Comparison of ENCODE assay signal across 1 cellular context in genomic region chr7:54782314-54782713, GRCh38.
TF ChIP-seq lines count a peak whose summit lies in the region.

No MANE protein-coding gene starts in this region.

TF ChIP-seq in GM23338, 12 proteins besides CTCF, POLR2A, EP300 and RAD21 (continued from another document):
- TF ChIP-seq ZNF462 (CRISPR knock-in tag; IDR thresholded peaks at IDR 0.05): no peak
- no peak for TF ChIP-seq NANOG (IDR thresholded peaks at IDR 0.05; ENCODE audit: borderline replicate concordance)
- TF ChIP-seq EZH2phosphoT487 (IDR thresholded peaks at IDR 0.05; ENCODE audit: unreplicated experiment): no peak
- no peak for TF ChIP-seq STAT1 (IDR thresholded peaks at IDR 0.05; ENCODE audit: unreplicated experiment)
- no peak for TF ChIP-seq ETS1 (IDR thresholded peaks at IDR 0.05)
- no peak for TF ChIP-seq JUNB (IDR thresholded peaks at IDR 0.05; ENCODE audit: unreplicated experiment)
- TF ChIP-seq CREB1 (CRISPR knock-in tag; IDR thresholded peaks at IDR 0.05; ENCODE audit: low read depth): no peak
- TF ChIP-seq, protein P1, sequence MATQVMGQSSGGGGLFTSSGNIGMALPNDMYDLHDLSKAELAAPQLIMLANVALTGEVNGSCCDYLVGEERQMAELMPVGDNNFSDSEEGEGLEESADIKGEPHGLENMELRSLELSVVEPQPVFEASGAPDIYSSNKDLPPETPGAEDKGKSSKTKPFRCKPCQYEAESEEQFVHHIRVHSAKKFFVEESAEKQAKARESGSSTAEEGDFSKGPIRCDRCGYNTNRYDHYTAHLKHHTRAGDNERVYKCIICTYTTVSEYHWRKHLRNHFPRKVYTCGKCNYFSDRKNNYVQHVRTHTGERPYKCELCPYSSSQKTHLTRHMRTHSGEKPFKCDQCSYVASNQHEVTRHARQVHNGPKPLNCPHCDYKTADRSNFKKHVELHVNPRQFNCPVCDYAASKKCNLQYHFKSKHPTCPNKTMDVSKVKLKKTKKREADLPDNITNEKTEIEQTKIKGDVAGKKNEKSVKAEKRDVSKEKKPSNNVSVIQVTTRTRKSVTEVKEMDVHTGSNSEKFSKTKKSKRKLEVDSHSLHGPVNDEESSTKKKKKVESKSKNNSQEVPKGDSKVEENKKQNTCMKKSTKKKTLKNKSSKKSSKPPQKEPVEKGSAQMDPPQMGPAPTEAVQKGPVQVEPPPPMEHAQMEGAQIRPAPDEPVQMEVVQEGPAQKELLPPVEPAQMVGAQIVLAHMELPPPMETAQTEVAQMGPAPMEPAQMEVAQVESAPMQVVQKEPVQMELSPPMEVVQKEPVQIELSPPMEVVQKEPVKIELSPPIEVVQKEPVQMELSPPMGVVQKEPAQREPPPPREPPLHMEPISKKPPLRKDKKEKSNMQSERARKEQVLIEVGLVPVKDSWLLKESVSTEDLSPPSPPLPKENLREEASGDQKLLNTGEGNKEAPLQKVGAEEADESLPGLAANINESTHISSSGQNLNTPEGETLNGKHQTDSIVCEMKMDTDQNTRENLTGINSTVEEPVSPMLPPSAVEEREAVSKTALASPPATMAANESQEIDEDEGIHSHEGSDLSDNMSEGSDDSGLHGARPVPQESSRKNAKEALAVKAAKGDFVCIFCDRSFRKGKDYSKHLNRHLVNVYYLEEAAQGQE (IDR thresholded peaks at IDR 0.05; ENCODE audit: unreplicated experiment): no peak
